In the genomic region with DNA sequence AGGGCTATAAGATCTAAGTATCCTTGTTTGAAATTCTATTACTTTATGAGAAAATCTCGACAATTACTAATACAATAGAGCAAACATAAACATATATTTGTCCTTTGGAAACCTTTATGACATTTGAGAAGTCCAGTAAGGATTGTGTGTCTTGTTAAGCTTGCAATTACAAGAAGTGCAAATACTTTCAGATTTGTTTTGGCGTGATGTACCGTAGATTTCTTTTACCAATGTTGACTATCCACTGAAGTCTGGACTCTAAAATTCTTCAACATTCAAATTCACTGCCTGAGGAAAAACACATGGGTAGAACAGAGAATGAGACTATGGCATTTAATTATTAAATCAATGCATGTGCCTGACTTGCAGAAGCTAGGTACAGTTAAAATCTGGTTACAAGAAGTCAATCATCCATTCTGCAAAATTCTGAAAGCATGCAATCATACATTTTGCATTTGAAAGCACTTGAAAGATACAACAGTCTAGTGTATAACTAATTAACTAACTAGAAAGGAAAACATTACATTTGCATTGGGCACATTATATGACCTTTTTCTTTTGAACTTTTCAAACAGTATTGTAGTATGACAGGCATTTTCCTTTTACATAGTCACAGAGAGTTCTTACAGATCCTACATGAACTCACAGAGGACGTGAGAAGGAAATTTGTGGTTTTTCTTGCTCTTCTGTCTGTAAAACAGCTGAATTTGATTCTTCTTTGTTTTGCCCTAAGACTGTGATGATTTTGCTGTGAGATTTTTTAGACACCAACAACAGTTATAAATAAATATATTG, we compare ENCODE assay signal across 18 cellular contexts.
DNase-seq lines count a peak whose midpoint lies in the region; ATAC-seq and TF ChIP-seq lines count a peak whose summit lies in the region.
"Had no signal": no experiment of that assay in that cellular context is flagged by ENCODE, and none has a peak within 500 bp of the region (broad histone marks: within the 10 kb centered on the region; RNA-seq: fewer than 3 reads in every experiment).

No MANE protein-coding gene starts in this region.

- peak overlapping the region; percentile 57 for H3K27ac ChIP-seq in 22Rv1
- peak overlapping the region; percentile 87 for H3K27ac ChIP-seq in OCI-LY1 (ENCODE audit: low read depth, low read length, poor library complexity, severe bottlenecking)
- no peak overlapping the region for H3K27ac ChIP-seq in gastrocnemius medialis
- H3K27ac ChIP-seq: A549, SK-N-MC had no signal

- peak; percentile 62 for ATAC-seq in HG02840 (IDR thresholded peaks at IDR 0.05; ENCODE audit: low FRiP score, unreplicated experiment)
- ATAC-seq in gastrocnemius medialis = no peak
- ATAC-seq: A549, GM12878, HCT116 had no signal

- H3K4me1 ChIP-seq in OCI-LY1 (ENCODE audit: insufficient read depth, low read length, severe bottlenecking) = peaks cover 30% of the 10 kb centered on the region
- H3K4me1 ChIP-seq in gastrocnemius medialis = no peaks in the 10 kb centered on the region
- H3K4me1 ChIP-seq: A549 had no signal

- POLR2A ChIA-PET in GM10248 (lab: Yijun Ruan, JAX) = no interaction called here

- H3K79me2 ChIP-seq in OCI-LY1 (ENCODE audit: insufficient read depth, low read length) = no peaks in the 10 kb centered on the region

- H3K27me3 ChIP-seq in OCI-LY1 (ENCODE audit: insufficient read depth, low read length) (no peaks in the 10 kb centered on the region), gastrocnemius medialis (no peaks in the 10 kb centered on the region)

- no peak overlapping the region for H3K9ac ChIP-seq in OCI-LY1 (ENCODE audit: low read length)

- H3K9me3 ChIP-seq in OCI-LY1 (ENCODE audit: low read length) (no peaks in the 10 kb centered on the region), gastrocnemius medialis (no peaks in the 10 kb centered on the region)
- H3K9me3 ChIP-seq: A549 had no signal

- TF ChIP-seq CTCF in 22Rv1 (IDR thresholded peaks at IDR 0.05) (no peak), OCI-LY1 (IDR thresholded peaks at IDR 0.05; ENCODE audit: low read length) (no peak), gastrocnemius medialis (IDR thresholded peaks at IDR 0.05 in 4 of 5, conservative IDR thresholded peaks at IDR 0.05 in 1 of 5) (no peak), GM10248 (IDR thresholded peaks at IDR 0.05; ENCODE audit: control extremely low read depth, extremely low read depth, low read depth, missing control alignments) (no peak)

- H3K4me3 ChIP-seq in OCI-LY1 (ENCODE audit: low read depth, low read length, poor library complexity, severe bottlenecking) (no peak overlapping the region), gastrocnemius medialis (no peak overlapping the region)
- H3K4me3 ChIP-seq: A549, GM12878, SK-N-MC had no signal

- CTCF ChIA-PET in GM10248 (lab: Yijun Ruan, JAX) = interaction anchor here (1.3 kb wide), 1 partner anchor 15 kb away, joined by 3 read pairs; no protein-coding TSS in a partner anchor

- no peaks in the 10 kb centered on the region for H3K9me2 ChIP-seq in OCI-LY1 (ENCODE audit: low read depth, low read length)

- H3K4me2 ChIP-seq in OCI-LY1 (ENCODE audit: low read length) = 0 out of 2 replicates have a peak overlapping the region, but pooled peaks have one; percentile 13
- H3K4me2 ChIP-seq: A549 had no signal

- in situ Hi-C loops in gastrocnemius medialis (cut with MboI; ENCODE audit: low sequenced_read_pairs in 4 of 4) = no loop called here

- peaks cover 4% of the 10 kb centered on the region; the same call in 1 of the 2 replicates for H3F3A ChIP-seq in OCI-LY1 (ENCODE audit: insufficient read depth, low read length)

- peak; percentile 81 for DNase-seq in foreskin melanocyte
- no peak for DNase-seq in amniotic stem cell (lab: John Stamatoyannopoulos, UW)
- DNase-seq in gastrocnemius medialis = no peak
- no peak for DNase-seq in GM10248 (ENCODE audit: extremely low spot score)
- no peak for DNase-seq in mucosa of gallbladder (ENCODE audit: low spot score)
- DNase-seq: GF-D8, GOT3, KG1, NCI-H1092, NCI-H1436 treated with DMSO at 0.1 percent for 48 hours, SHP77 had no signal

- no peaks in the 10 kb centered on the region for H4K20me1 ChIP-seq in OCI-LY1 (ENCODE audit: insufficient read depth, low read length)

- H3K36me3 ChIP-seq in OCI-LY1 (ENCODE audit: insufficient read depth, low read length) = no peaks in the 10 kb centered on the region
- no peaks in the 10 kb centered on the region for H3K36me3 ChIP-seq in gastrocnemius medialis

- H2AFZ ChIP-seq in OCI-LY1 (ENCODE audit: low read length) = no peak overlapping the region

- no peak for TF ChIP-seq POLR2A in gastrocnemius medialis (IDR thresholded peaks at IDR 0.05)

- intact Hi-C loops in gastrocnemius medialis (cut with DNase I; ENCODE audit: low total_unique reads) = no loop called here

Comparison
In these comparisons a context has a peak if more than half of its experiments do, and no peak if none do; other contexts are left out.
1. H3K27ac ChIP-seq: peak in 22Rv1 (single experiment) and OCI-LY1 (single experiment); none in gastrocnemius medialis (0 of 4).